Comparison of ENCODE assay signal across 8 cellular contexts in the genomic region with DNA sequence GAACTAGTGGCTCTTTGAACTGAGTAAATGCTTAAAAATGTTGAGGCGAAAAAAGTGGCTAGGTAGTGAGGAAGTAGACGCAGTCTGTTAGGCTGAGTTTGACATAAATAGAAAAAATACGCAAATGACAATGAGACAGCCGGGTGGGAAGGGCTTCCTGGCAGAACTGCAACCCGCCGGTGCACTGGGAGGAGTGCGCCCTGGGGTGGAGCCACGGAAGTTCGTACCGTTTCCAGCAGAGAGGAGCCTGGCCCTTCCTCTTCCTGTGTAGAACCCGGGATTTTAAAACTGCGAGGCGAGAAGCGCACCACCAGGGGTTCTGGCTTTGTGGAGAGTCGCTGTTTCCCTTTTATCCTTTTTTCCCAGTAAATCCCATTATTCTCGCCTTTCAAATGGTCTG.
DNase-seq lines count a peak whose midpoint lies in the region; ATAC-seq and TF ChIP-seq lines count a peak whose summit lies in the region.

No MANE protein-coding gene starts in this region.

- no peaks in the 10 kb centered on the region for H3K27me3 ChIP-seq in breast epithelium

- no peaks in the 10 kb centered on the region for H3K4me1 ChIP-seq in breast epithelium

- TF ChIP-seq POLR2A in breast epithelium (IDR thresholded peaks at IDR 0.05) = no peak

- intact Hi-C loops in breast epithelium (cut with DNase I; ENCODE audit: low total_unique reads) = no loop called here

- H3K9me3 ChIP-seq in breast epithelium = no peaks in the 10 kb centered on the region

- no peaks in the 10 kb centered on the region for H3K36me3 ChIP-seq in breast epithelium

- ATAC-seq in GM21360 (IDR thresholded peaks at IDR 0.05; ENCODE audit: unreplicated experiment) (peak; percentile 92), HG03520 (IDR thresholded peaks at IDR 0.05; ENCODE audit: unreplicated experiment) (peak; percentile 87)

- DNase-seq in Ammon's horn (ENCODE audit: low spot score) (peak; percentile 12), foreskin melanocyte (peak; percentile 1), islet precursor cell (no peak), breast epithelium (ENCODE audit: low spot score in 2 of 2) (no peak), COLO668 (lab: John Stamatoyannopoulos, UW; ENCODE audit: unreplicated experiment) (no peak)
- DNase-seq in stimulated activated CD4-positive, alpha-beta T cell treated with anti-CD3 and anti-CD28 coated beads, Interleukin-2, amount 100 ng/mL, for 48 hours = no peak

- TF ChIP-seq CTCF in breast epithelium (IDR thresholded peaks at IDR 0.05) = no peak

- H3K27ac ChIP-seq in breast epithelium = no peak overlapping the region

- H3K4me3 ChIP-seq in breast epithelium = no peak overlapping the region

Comparison
In these comparisons a context has a peak if more than half of its experiments do, and no peak if none do; other contexts are left out.
1. DNase-seq: peak in Ammon's horn (single experiment) and foreskin melanocyte (single experiment); none in islet precursor cell (single experiment), stimulated activated CD4-positive, alpha-beta T cell treated with anti-CD3 and anti-CD28 coated beads, Interleukin-2, amount 100 ng/mL, for 48 hours (0 of 2), breast epithelium (0 of 2) and COLO668 (single experiment).